In genomic region chr9:137044042-137044441, GRCh38 we compare ENCODE assay signal across 10 cellular contexts. TPM values are rescaled to one million over a fixed set of nuclear protein-coding genes. Genes with fewer than 3 reads are reported as not detected.
DNase-seq lines count a peak whose midpoint lies in the region; ATAC-seq and TF ChIP-seq lines count a peak whose summit lies in the region.
"Had no signal": no experiment of that assay in that cellular context is flagged by ENCODE, and none has a peak within 500 bp of the region (broad histone marks: within the 10 kb centered on the region; RNA-seq: fewer than 3 reads in every experiment).

No MANE protein-coding gene starts in this region.

- peak overlapping the region in 1 of 2 donors; percentile 66 for H3K27ac ChIP-seq in breast epithelium
- peak overlapping the region; percentile 31 to 75 (median 61) for H3K27ac ChIP-seq in transverse colon
- H3K27ac ChIP-seq in brain microvascular endothelial cell = no peak overlapping the region

- no peak overlapping the region for H3K27ac Mint-ChIP-seq in MCF 10A (ENCODE audit: low read depth, unreplicated experiment)
- H3K27ac Mint-ChIP-seq in activated T-helper 17 cell treated with anti-CD3 and anti-CD28 coated beads, Interleukin-2, amount 50 U/mL, for 72 hours = no peak overlapping the region
- H3K27ac Mint-ChIP-seq: activated naive CD4-positive, alpha-beta T cell treated with anti-CD3 and anti-CD28 coated beads for 36 hours; memory B cell had no signal

- H3K9me3 ChIP-seq in breast epithelium = no peaks in the 10 kb centered on the region
- no peaks in the 10 kb centered on the region for H3K9me3 ChIP-seq in transverse colon

- in situ Hi-C loops in transverse colon (cut with MboI; ENCODE audit: low pct_ligation_motif_present in 1 of 4, low pct_unique_long_range_greater_than_20kb in 1 of 4, low sequenced_read_pairs in 3 of 4) = loop anchor here in 3 of 4 donors (10.0 to 25.0 kb wide), 2 partner anchors 257 to 259 kb away; partner anchors contain the start of genes CCDC183 (in 2 of the 3) and TMEM141 (in 2 of the 3)
- in situ Hi-C loops in brain microvascular endothelial cell (cut with HindIII; ENCODE audit: low pct_ligation_motif_present, low sequenced_read_pairs) = loop anchor here (25.0 kb wide), 2 partner anchors 107 to 232 kb away; partner anchors contain the start of genes C8G, FBXW5 and RABL6

- no peak for ATAC-seq in activated T-helper 17 cell treated with anti-CD3 and anti-CD28 coated beads, Interleukin-2, amount 50 U/mL, for 72 hours (replicated peaks)
- ATAC-seq in GM21381 (IDR thresholded peaks at IDR 0.05; ENCODE audit: unreplicated experiment) = no peak

- CTCF ChIA-PET in MCF 10A (lab: Yijun Ruan, JAX) = interaction anchor here (0.6 to 2.4 kb wide), 8 partner anchors 8 to 193 kb away, joined by 3 to 12 read pairs (median 5); partner anchors contain the start of genes ABCA2 and FUT7

- H3K4me1 Mint-ChIP-seq in MCF 10A (ENCODE audit: insufficient read depth, unreplicated experiment) = no peaks in the 10 kb centered on the region
- H3K4me1 Mint-ChIP-seq in activated T-helper 17 cell treated with anti-CD3 and anti-CD28 coated beads, Interleukin-2, amount 50 U/mL, for 72 hours = no peaks in the 10 kb centered on the region

- H3K4me1 ChIP-seq in breast epithelium = peaks cover 10 to 12% of the 10 kb centered on the region in 2 donors
- peaks cover 22 to 38% (median 33%) of the 10 kb centered on the region in 4 donors for H3K4me1 ChIP-seq in transverse colon

- H3K4me3 Mint-ChIP-seq in MCF 10A (ENCODE audit: unreplicated experiment) = no peak overlapping the region
- peak overlapping the region; percentile 87 for H3K4me3 Mint-ChIP-seq in activated T-helper 17 cell treated with anti-CD3 and anti-CD28 coated beads, Interleukin-2, amount 50 U/mL, for 72 hours
- H3K4me3 Mint-ChIP-seq: memory B cell had no signal

- TF ChIP-seq CTCF in breast epithelium (IDR thresholded peaks at IDR 0.05) (no peak), MCF 10A (IDR thresholded peaks at IDR 0.05; ENCODE audit: unreplicated experiment) (no peak), transverse colon (IDR thresholded peaks at IDR 0.05) (no peak), brain microvascular endothelial cell (IDR thresholded peaks at IDR 0.05; ENCODE audit: low read depth, low read length, missing control alignments) (no peak)

- H3K27me3 ChIP-seq in breast epithelium (peaks cover 5 to 17% of the 10 kb centered on the region in 2 donors), transverse colon (peaks cover 54% of the 10 kb centered on the region), brain microvascular endothelial cell (replicated peaks) (peaks cover 4% of the 10 kb centered on the region)

- H3K27me3 Mint-ChIP-seq in MCF 10A (ENCODE audit: insufficient read depth, unreplicated experiment) = no peaks in the 10 kb centered on the region
- H3K27me3 Mint-ChIP-seq in activated T-helper 17 cell treated with anti-CD3 and anti-CD28 coated beads, Interleukin-2, amount 50 U/mL, for 72 hours = no peaks in the 10 kb centered on the region

- peaks cover 10% of the 10 kb centered on the region for H3K36me3 Mint-ChIP-seq in MCF 10A (ENCODE audit: insufficient read depth, unreplicated experiment)
- peaks cover 10% of the 10 kb centered on the region for H3K36me3 Mint-ChIP-seq in activated T-helper 17 cell treated with anti-CD3 and anti-CD28 coated beads, Interleukin-2, amount 50 U/mL, for 72 hours (ENCODE audit: low read depth)
- H3K36me3 Mint-ChIP-seq: memory B cell had no signal

- H3K36me3 ChIP-seq in breast epithelium (no peaks in the 10 kb centered on the region), transverse colon (no peaks in the 10 kb centered on the region), brain microvascular endothelial cell (replicated peaks) (peaks cover 9% of the 10 kb centered on the region)

- H3K4me3 ChIP-seq in breast epithelium = peak overlapping the region; percentile 28 to 91 (median 64)
- H3K4me3 ChIP-seq in transverse colon = peak overlapping the region in 2 of 4 donors; percentile 55 to 60
- no peak overlapping the region for H3K4me3 ChIP-seq in brain microvascular endothelial cell (ENCODE audit: low read depth, low read length)

- intact Hi-C loops in breast epithelium (cut with DNase I; ENCODE audit: low total_unique reads) = no loop called here
- intact Hi-C loops in MCF 10A (cut with micrococcal nuclease) = loop anchor here (10.0 kb wide), 1 partner anchor 181 kb away; the partner anchor contains the start of genes CYSRT1, RNF208 and RNF224
- intact Hi-C loops in transverse colon (cut with DNase I; ENCODE audit: low total_unique reads) = no loop called here

- TF ChIP-seq POLR2A in breast epithelium (IDR thresholded peaks at IDR 0.05) (no peak), transverse colon (IDR thresholded peaks at IDR 0.05) (no peak)

- 49% methylated on average over 12 of the region's 12 CpGs; no CpG with 5 or more reads in 1 of the 2 donors for WGBS in transverse colon (ENCODE audit: low coverage in 1 of 2), 2 donors

- DNase-seq in breast epithelium (ENCODE audit: low spot score in 2 of 2) (no peak), MCF 10A (ENCODE audit: unreplicated experiment) (no peak), left kidney (ENCODE audit: low read depth, low spot score) (peak; percentile 46), transverse colon (no peak), brain microvascular endothelial cell (no peak), retina (no peak)
- DNase-seq: activated naive CD4-positive, alpha-beta T cell treated with anti-CD3 and anti-CD28 coated beads for 36 hours had no signal

- no peaks in the 10 kb centered on the region for H3K9me3 Mint-ChIP-seq in MCF 10A (ENCODE audit: unreplicated experiment)
- no peaks in the 10 kb centered on the region for H3K9me3 Mint-ChIP-seq in activated T-helper 17 cell treated with anti-CD3 and anti-CD28 coated beads, Interleukin-2, amount 50 U/mL, for 72 hours
- H3K9me3 Mint-ChIP-seq: activated naive CD4-positive, alpha-beta T cell treated with anti-CD3 and anti-CD28 coated beads for 36 hours; memory B cell had no signal

- POLR2A ChIA-PET in MCF 10A (lab: Yijun Ruan, JAX) = interaction anchor here (0.8 to 1.5 kb wide), 3 partner anchors 15 to 80 kb away, joined by 3 to 4 read pairs (median 3); no protein-coding TSS in a partner anchor

- BruUV-seq in MCF 10A (replicated peaks; lab: Mats Ljungman, UMichigan) = no TSS peak

- no peak for TF ChIP-seq EP300 in transverse colon (IDR thresholded peaks at IDR 0.05; ENCODE audit: low read depth)

RNA-seq across cellular contexts. Expression of gene NPDC1, which starts 1.9 kb away (rescaled TPM):
- total RNA-seq in breast epithelium (10 to 100 TPM; 21.9 to 63.9 (median 63.1) TPM), MCF 10A (2022) (161 and 171 TPM in 2 replicates), transverse colon (100 to 1,000 TPM in 2 of 4 donors, 10 to 100 TPM in 2; 58.0 to 972 (median 274) TPM)
- total RNA-seq in activated T-helper 17 cell treated with anti-CD3 and anti-CD28 coated beads, Interleukin-2, amount 50 U/mL, for 72 hours = 10 to 100 TPM; 66.3 to 96.1 TPM

RNA-seq across cellular contexts. Expression of gene ENTPD2, which starts 9.8 kb away (rescaled TPM):
- total RNA-seq in breast epithelium (1 to 10 TPM in 2 of 3 donors, under 1 TPM in 1; 0.16 to 6.7 (median 3.6) TPM), MCF 10A (2022) (13.4 and 31.5 TPM in 2 replicates), transverse colon (10 to 100 TPM in 3 of 4 donors, 1 to 10 TPM in 1; 3.6 to 17.1 (median 14.1) TPM)
- total RNA-seq in activated T-helper 17 cell treated with anti-CD3 and anti-CD28 coated beads, Interleukin-2, amount 50 U/mL, for 72 hours = under 1 TPM; 0.39 to 0.69 TPM
- total RNA-seq: activated naive CD4-positive, alpha-beta T cell treated with anti-CD3 and anti-CD28 coated beads for 36 hours had no signal

RNA-seq across cellular contexts. Expression of gene FUT7, which starts 12.2 kb away (rescaled TPM):
- total RNA-seq in breast epithelium = not detected
- 0.12 TPM in 1 of 2 replicates, not detected in the other for total RNA-seq in MCF 10A (2022)
- 10 to 100 TPM; 12.1 to 27.9 TPM for total RNA-seq in activated T-helper 17 cell treated with anti-CD3 and anti-CD28 coated beads, Interleukin-2, amount 50 U/mL, for 72 hours
- not detected for total RNA-seq in transverse colon
- total RNA-seq: activated naive CD4-positive, alpha-beta T cell treated with anti-CD3 and anti-CD28 coated beads for 36 hours had no signal

RNA-seq across cellular contexts. Expression of gene ABCA2, which starts 16.0 kb away (rescaled TPM):
- total RNA-seq in breast epithelium = 10 to 100 TPM; 17.0 to 30.6 (median 18.9) TPM
- total RNA-seq in MCF 10A (2022) = 20.0 and 21.7 TPM in 2 replicates
- 10 to 100 TPM; 43.0 to 63.9 TPM for total RNA-seq in activated T-helper 17 cell treated with anti-CD3 and anti-CD28 coated beads, Interleukin-2, amount 50 U/mL, for 72 hours
- total RNA-seq in transverse colon = 100 to 1,000 TPM in 2 of 4 donors, 10 to 100 TPM in 2; 51.1 to 204 (median 96.5) TPM

RNA-seq across cellular contexts. Expression of gene SAPCD2, which starts 26.3 kb away (rescaled TPM):
- total RNA-seq in breast epithelium = 1 to 10 TPM in 2 of 3 donors, under 1 TPM in 1; 0.96 to 2.9 (median 2.8) TPM
- total RNA-seq in MCF 10A (2022) = 5.7 and 15.7 TPM in 2 replicates
- total RNA-seq in activated T-helper 17 cell treated with anti-CD3 and anti-CD28 coated beads, Interleukin-2, amount 50 U/mL, for 72 hours = 10 to 100 TPM in 1 of 2 donors, 1 to 10 TPM in 1; 5.6 to 21.9 TPM
- total RNA-seq in transverse colon = 10 to 100 TPM in 1 of 4 donors, 1 to 10 TPM in 2, under 1 TPM in 1; 0.37 to 37.2 (median 3.3) TPM

Comparison
In these comparisons a context has a peak if more than half of its experiments do, and no peak if none do; other contexts are left out.
1. RNA of gene FUT7, which starts 12.2 kb away (total RNA-seq): 12.1 to 27.9 TPM in activated T-helper 17 cell treated with anti-CD3 and anti-CD28 coated beads, Interleukin-2, amount 50 U/mL, for 72 hours; not detected in transverse colon, 0.12 TPM in MCF 10A and not detected in breast epithelium; every median in the first group is over 10 times any median in the second.